ENCODE assay signal across 8 cellular contexts in genomic region chr10:6163364-6164270, GRCh38. TPM values are rescaled to one million over a fixed set of nuclear protein-coding genes. Genes with fewer than 3 reads are reported as not detected.
DNase-seq lines count a peak whose midpoint lies in the region; ATAC-seq and TF ChIP-seq lines count a peak whose summit lies in the region.

No MANE protein-coding gene starts in this region.

- H3K9me3 Mint-ChIP-seq in chondrocyte (ENCODE audit: low read depth): no peaks in the 10 kb centered on the region

- peak overlapping the region; percentile 92 for H3K4me3 Mint-ChIP-seq in chondrocyte (ENCODE audit: unreplicated experiment)

- peak; percentile 88 for DNase-seq in 8988T
- DNase-seq in NCI-H2227 (lab: John Stamatoyannopoulos, UW; ENCODE audit: unreplicated experiment): peak; percentile 87
- peak; percentile 96 for DNase-seq in activated CD4-positive, CD25-positive, alpha-beta regulatory T cell treated with anti-CD3 and anti-CD28 coated beads, Interleukin-2, amount 50 U/mL, for 72 hours
- no peak for DNase-seq in chondrocyte (ENCODE audit: low spot score)
- peak; percentile 89 to 95 for DNase-seq in stimulated activated CD4-positive, alpha-beta T cell treated with anti-CD3 and anti-CD28 coated beads, Interleukin-1b, Interleukin-23, amount 100 ng/mL, for 4 hours (ENCODE audit: low read depth in 2 of 2)

- peaks cover 30% of the 10 kb centered on the region for H3K4me1 Mint-ChIP-seq in chondrocyte (ENCODE audit: low read depth)

- ATAC-seq in GM18517 (IDR thresholded peaks at IDR 0.05; ENCODE audit: unreplicated experiment) (peak; percentile 72), HG03039 (IDR thresholded peaks at IDR 0.05; ENCODE audit: unreplicated experiment) (peak; percentile 96)

- TF ChIP-seq CTCF in chondrocyte (IDR thresholded peaks at IDR 0.05): no peak

- H3K27ac Mint-ChIP-seq in chondrocyte (ENCODE audit: unreplicated experiment): peak overlapping the region; percentile 59

- H3K27me3 Mint-ChIP-seq in chondrocyte (ENCODE audit: low read depth): no peaks in the 10 kb centered on the region

- H3K36me3 Mint-ChIP-seq in chondrocyte (ENCODE audit: low read depth): no peaks in the 10 kb centered on the region

- no peaks in the 10 kb centered on the region for H3K27me3 ChIP-seq in layer of hippocampus (ENCODE audit: control insufficient read depth, insufficient read depth, low read length)

- peak overlapping the region; percentile 87 for H3K27ac ChIP-seq in layer of hippocampus (ENCODE audit: low read depth, low read length)

RNA-seq across cellular contexts. Expression of gene PFKFB3, which starts 39.1 kb away (rescaled TPM):
- total RNA-seq in chondrocyte: 40.3 to 46.5 TPM (median 41.6 TPM) in 3 replicates
